1 cellular context compared by ENCODE assay signal in genomic region chr2:30191831-30192271, GRCh38.
TF ChIP-seq lines count a peak whose summit lies in the region.

No MANE protein-coding gene starts in this region.

TF ChIP-seq in GM23338, 12 proteins besides CTCF, POLR2A, EP300 and RAD21 (continued from another document):
- TF ChIP-seq ZNF462 (CRISPR knock-in tag; IDR thresholded peaks at IDR 0.05) (no peak), ETS1 (IDR thresholded peaks at IDR 0.05) (no peak), STAT1 (IDR thresholded peaks at IDR 0.05; ENCODE audit: unreplicated experiment) (no peak), CREB1 (CRISPR knock-in tag; IDR thresholded peaks at IDR 0.05; ENCODE audit: low read depth) (no peak), NANOG (IDR thresholded peaks at IDR 0.05; ENCODE audit: borderline replicate concordance) (no peak), REST (IDR thresholded peaks at IDR 0.05; ENCODE audit: unreplicated experiment) (no peak), ZNF331 (CRISPR knock-in tag; IDR thresholded peaks at IDR 0.05; ENCODE audit: low read depth) (no peak), EZH2 (IDR thresholded peaks at IDR 0.05; ENCODE audit: low read depth, unreplicated experiment) (no peak), JUNB (IDR thresholded peaks at IDR 0.05; ENCODE audit: unreplicated experiment) (no peak), EZH2phosphoT487 (IDR thresholded peaks at IDR 0.05; ENCODE audit: unreplicated experiment) (no peak)
TF ChIP-seq in GM23338: peak in this region for 0.
